In genomic region chr6:14431375-14432330, GRCh38 we compare ENCODE assay signal across 25 cellular contexts.
DNase-seq lines count a peak whose midpoint lies in the region; ATAC-seq and TF ChIP-seq lines count a peak whose summit lies in the region.
"Had no signal": no experiment of that assay in that cellular context is flagged by ENCODE, and none has a peak within 500 bp of the region (broad histone marks: within the 10 kb centered on the region; RNA-seq: fewer than 3 reads in every experiment).

No MANE protein-coding gene starts in this region.

- H3K9me3 ChIP-seq in KOPT-K1 (ENCODE audit: insufficient read depth, low read length, poor library complexity, severe bottlenecking) = no peaks in the 10 kb centered on the region
- no peaks in the 10 kb centered on the region for H3K9me3 ChIP-seq in lung (ENCODE audit: control insufficient read depth in 2 of 2, insufficient read depth in 1 of 2, low read length in 1 of 2)
- H3K9me3 ChIP-seq in adrenal gland (replicated peaks in 1 of 3) = no peaks in the 10 kb centered on the region
- no peaks in the 10 kb centered on the region for H3K9me3 ChIP-seq in CD4-positive, alpha-beta memory T cell (ENCODE audit: control insufficient read depth in 1 of 2, low read length in 2 of 2)
- H3K9me3 ChIP-seq: prostate gland, thoracic aorta had no signal

- no peaks in the 10 kb centered on the region for H3K9me3 Mint-ChIP-seq in CD4-positive, alpha-beta memory T cell
- H3K9me3 Mint-ChIP-seq: CD8-positive, alpha-beta T cell; endodermal cell; stimulated activated naive B cell treated with anti-CD40 and anti-IgM and Interleukin-4, amounts not matched to agents 10 μg/mL and 1 μg/mL and 100 μg/mL, for 72 hours had no signal

- no peaks in the 10 kb centered on the region for H3K27me3 ChIP-seq in foreskin keratinocyte
- H3K27me3 ChIP-seq in lung (ENCODE audit: control insufficient read depth, insufficient read depth) = no peaks in the 10 kb centered on the region
- H3K27me3 ChIP-seq in adrenal gland = no peaks in the 10 kb centered on the region
- no peaks in the 10 kb centered on the region for H3K27me3 ChIP-seq in CD4-positive, alpha-beta memory T cell (ENCODE audit: insufficient read depth, low read length)

- DNase-seq in NCI-H2029 treated with DMSO at 0.1 percent for 48 hours (lab: John Stamatoyannopoulos, UW) (peak; percentile 89), foreskin keratinocyte (peak; percentile 35 to 57), lung (ENCODE audit: low spot score) (no peak), adrenal gland (no peak), SHP77 (lab: John Stamatoyannopoulos, UW) (no peak)
- DNase-seq in CD4-positive, alpha-beta memory T cell = no peak
- DNase-seq: activated CD8-positive, alpha-beta memory T cell treated with anti-CD3 and anti-CD28 coated beads, Interleukin-2, amount 50 U/mL, for 4 hours; activated effector memory CD4-positive, alpha-beta T cell treated with Interleukin-2 at 50 U/mL for 16 hours; CD8-positive, alpha-beta T cell; cortex of kidney; DMS53; endodermal cell; GDM1; left colon; NCI-H187; NCI-H446; stimulated activated naive B cell treated with anti-CD40 and anti-IgM and Interleukin-4, amounts not matched to agents 10 μg/mL and 1 μg/mL and 100 μg/mL, for 72 hours had no signal

- no peak for ATAC-seq in foreskin keratinocyte
- peak; percentile 27 for ATAC-seq in lung (ENCODE audit: insufficient read depth, low FRiP score)
- no peak for ATAC-seq in esophagus mucosa
- ATAC-seq: CD8-positive, alpha-beta T cell; left colon; Panc1; SK-N-SH treated with all-trans-retinoic acid at 6 μM for 48 hours; stimulated activated naive B cell treated with anti-CD40 and anti-IgM and Interleukin-4, amounts not matched to agents 10 μg/mL and 1 μg/mL and 100 μg/mL, for 72 hours had no signal

- H3K4me3 ChIP-seq in lung (no peak overlapping the region), adrenal gland (no peak overlapping the region)
- H3K4me3 ChIP-seq in CD4-positive, alpha-beta memory T cell (ENCODE audit: low read length in 2 of 2) = no peak overlapping the region
- H3K4me3 ChIP-seq: prostate gland, smooth muscle cell, thoracic aorta had no signal

- H3K4me3 Mint-ChIP-seq in CD4-positive, alpha-beta memory T cell = no peak overlapping the region
- H3K4me3 Mint-ChIP-seq: CD8-positive, alpha-beta T cell; endodermal cell; stimulated activated naive B cell treated with anti-CD40 and anti-IgM and Interleukin-4, amounts not matched to agents 10 μg/mL and 1 μg/mL and 100 μg/mL, for 72 hours had no signal

- no peak for TF ChIP-seq CTCF in foreskin keratinocyte (conservative IDR thresholded peaks at IDR 0.05)
- TF ChIP-seq CTCF in lung (IDR thresholded peaks at IDR 0.05; ENCODE audit: control extremely low read depth, extremely low read depth) = no peak
- TF ChIP-seq CTCF in adrenal gland (IDR thresholded peaks at IDR 0.05) = no peak

- peaks cover 0 to 2% of the 10 kb centered on the region in 2 donors for H3K27me3 Mint-ChIP-seq in CD4-positive, alpha-beta memory T cell
- H3K27me3 Mint-ChIP-seq: stimulated activated naive B cell treated with anti-CD40 and anti-IgM and Interleukin-4, amounts not matched to agents 10 μg/mL and 1 μg/mL and 100 μg/mL, for 72 hours had no signal

- WGBS in lung, 2 donors = 64 to 83% methylated on average over 14 of the region's 14 CpGs
- WGBS in adrenal gland, 4 donors = 79 to 81% (median 80%) methylated on average over 14 of the region's 14 CpGs

- H3K4me1 Mint-ChIP-seq in CD4-positive, alpha-beta memory T cell = no peaks in the 10 kb centered on the region

- CTCF ChIA-PET in CD4-positive, alpha-beta memory T cell (lab: Charles Lee; ENCODE audit: partially characterized antibody) = no interaction called here

- no peaks in the 10 kb centered on the region for H3K36me3 Mint-ChIP-seq in CD4-positive, alpha-beta memory T cell
- H3K36me3 Mint-ChIP-seq: brain; CD8-positive, alpha-beta T cell had no signal

- no peak for TF ChIP-seq POLR2A in adrenal gland (IDR thresholded peaks at IDR 0.05)

- intact Hi-C loops in adrenal gland (cut with DNase I) = no loop called here
- intact Hi-C loops in CD4-positive, alpha-beta memory T cell (cut with micrococcal nuclease) = no loop called here

- POLR2A ChIA-PET in CD4-positive, alpha-beta memory T cell (lab: Charles Lee; ENCODE audit: partially characterized antibody) = no interaction called here

- H3K27ac Mint-ChIP-seq in CD4-positive, alpha-beta memory T cell = no peak overlapping the region
- H3K27ac Mint-ChIP-seq: CD8-positive, alpha-beta T cell; endodermal cell; stimulated activated naive B cell treated with anti-CD40 and anti-IgM and Interleukin-4, amounts not matched to agents 10 μg/mL and 1 μg/mL and 100 μg/mL, for 72 hours had no signal

- H3K4me1 ChIP-seq in foreskin keratinocyte (peaks cover 10% of the 10 kb centered on the region), lung (ENCODE audit: control insufficient read depth in 2 of 2, insufficient read depth in 2 of 2, low read length in 2 of 2) (peaks cover 0 to 8% of the 10 kb centered on the region in 2 donors), adrenal gland (replicated peaks in 1 of 2) (no peaks in the 10 kb centered on the region)
- H3K4me1 ChIP-seq in CD4-positive, alpha-beta memory T cell (ENCODE audit: insufficient read depth, low read length) = no peaks in the 10 kb centered on the region
- H3K4me1 ChIP-seq: prostate gland had no signal

- no peaks in the 10 kb centered on the region for H3K36me3 ChIP-seq in KOPT-K1 (ENCODE audit: insufficient read depth, low read length)
- no peaks in the 10 kb centered on the region for H3K36me3 ChIP-seq in lung (ENCODE audit: control insufficient read depth in 2 of 2, insufficient read depth in 2 of 2, low read length in 2 of 2)
- no peaks in the 10 kb centered on the region for H3K36me3 ChIP-seq in adrenal gland (replicated peaks in 1 of 2)
- H3K36me3 ChIP-seq in CD4-positive, alpha-beta memory T cell (ENCODE audit: insufficient read depth, low read length) = no peaks in the 10 kb centered on the region
- H3K36me3 ChIP-seq: prostate gland, thoracic aorta had no signal

- H3K27ac ChIP-seq in KOPT-K1 (ENCODE audit: low read depth, low read length, poor library complexity, severe bottlenecking) (peak overlapping the region; percentile 73), foreskin keratinocyte (no peak overlapping the region), lung (ENCODE audit: low read depth in 1 of 2, low read length in 1 of 2) (peak overlapping the region in 1 of 2 donors; percentile 64), adrenal gland (no peak overlapping the region)
- no peak overlapping the region for H3K27ac ChIP-seq in CD4-positive, alpha-beta memory T cell (ENCODE audit: low read depth, low read length)
- H3K27ac ChIP-seq: prostate gland, thoracic aorta had no signal

Comparison
In these comparisons a context has a peak if more than half of its experiments do, and no peak if none do; other contexts are left out.
1. DNase-seq: peak in NCI-H2029 treated with DMSO at 0.1 percent for 48 hours (single experiment) and foreskin keratinocyte (2 of 2); none in lung (single experiment), adrenal gland (0 of 7), CD4-positive, alpha-beta memory T cell (0 of 5) and SHP77 (0 of 2).